Comparison of ENCODE assay signal across 9 cellular contexts in genomic region chr6:89951574-89952360, GRCh38. TPM values are rescaled to one million over a fixed set of nuclear protein-coding genes. Genes with fewer than 3 reads are reported as not detected.
DNase-seq lines count a peak whose midpoint lies in the region; ATAC-seq, FAIRE-seq and TF ChIP-seq lines count a peak whose summit lies in the region.
"Had no signal": no experiment of that assay in that cellular context is flagged by ENCODE, and none has a peak within 500 bp of the region (broad histone marks: within the 10 kb centered on the region; RNA-seq: fewer than 3 reads in every experiment).

No MANE protein-coding gene starts in this region.

- H3K4me1 ChIP-seq in MM.1S (ENCODE audit: low read length), result peaks cover 42% of the 10 kb centered on the region
- H3K4me1 ChIP-seq in K562 (replicated peaks in 1 of 2; ENCODE audit: control insufficient read depth in 2 of 2, insufficient read depth in 2 of 2, low read length in 2 of 2), result peaks cover 0 to 3% of the 10 kb centered on the region in 2 experiments; a peak in 1 of 5 replicates
- no peaks in the 10 kb centered on the region for H3K4me1 ChIP-seq in mesodermal cell (ENCODE audit: control insufficient read depth, insufficient read depth, low read length, poor library complexity, severe bottlenecking)

- POLR2A ChIA-PET in K562 (lab: Yijun Ruan, JAX), result interaction anchor here (0.6 to 1.0 kb wide), 4 partner anchors 14 to 93 kb away, joined by 3 read pairs; no protein-coding TSS in a partner anchor

- H3K27ac ChIP-seq in MM.1S (ENCODE audit: low read length) (peak overlapping the region; percentile 41; the same call in 1 of the 2 replicates), K562 (ENCODE audit: extremely low read depth, low read depth, low read length) (no peak overlapping the region), mesodermal cell (ENCODE audit: low read depth, low read length, severe bottlenecking) (peak overlapping the region; percentile 13)

- no peak overlapping the region for H3K9ac ChIP-seq in MM.1S (ENCODE audit: low read length)
- peak overlapping the region in 1 of 2 experiments; percentile 31; a peak in 1 of 4 replicates for H3K9ac ChIP-seq in K562 (ENCODE audit: insufficient read depth in 1 of 2, low read depth in 2 of 2, low read length in 2 of 2)

- intact Hi-C loops in K562 (cut with micrococcal nuclease), result no loop called here

- H3K9me3 ChIP-seq in MM.1S (replicated peaks; ENCODE audit: insufficient read depth, low read length) (no peaks in the 10 kb centered on the region), K562 (replicated peaks; ENCODE audit: control insufficient read depth, insufficient read depth, low read depth, low read length) (no peaks in the 10 kb centered on the region), mesodermal cell (ENCODE audit: control insufficient read depth, low read length) (no peaks in the 10 kb centered on the region)

- H3K4me2 ChIP-seq in MM.1S (ENCODE audit: low read depth, low read length) (no peak overlapping the region), K562 (ENCODE audit: insufficient read depth, low read length) (no peak overlapping the region)

- CTCF ChIA-PET in K562 (lab: Yijun Ruan, JAX; ENCODE audit: low intra/inter-chr PET ratio), result interaction anchor here (1.1 kb wide), 1 partner anchor 11 kb away, joined by 7 read pairs; no protein-coding TSS in a partner anchor

- no peaks in the 10 kb centered on the region for H3K9me1 ChIP-seq in K562 (ENCODE audit: control insufficient read depth, insufficient read depth, low read length)

- no peak for TF ChIP-seq EP300 in K562 (IDR thresholded peaks at IDR 0.05; ENCODE audit: low read length)

- in situ Hi-C loops in K562 (cut with MboI), result no loop called here

- 27% methylated on average over 19 of the region's 19 CpGs for WGBS in K562 (ENCODE audit: insufficient coverage, low coverage, missing lambda C conversion rate)
- 87 to 88% methylated on average over 15 of the region's 19 CpGs for WGBS in mesodermal cell (ENCODE audit: insufficient coverage in 2 of 2), 2 experiments

- no peak for FAIRE-seq in K562 (lab: Jason Lieb, UNC)
- no peak for FAIRE-seq in GM12891 (lab: Jason Lieb, UNC)
- FAIRE-seq: islet of Langerhans had no signal

- peak in 1 of 2 experiments; percentile 16; a peak in 1 of 4 replicates for TF ChIP-seq RAD21 in K562 (CRISPR knock-in tag; conservative IDR thresholded peaks at IDR 0.05 in 1 of 2, IDR thresholded peaks at IDR 0.05 in 1 of 2)

- no peaks in the 10 kb centered on the region for H3K9me2 ChIP-seq in MM.1S (replicated peaks; ENCODE audit: insufficient read depth, low read length)

- H3F3A ChIP-seq in MM.1S (ENCODE audit: insufficient read depth, low read length), result peaks cover 11% of the 10 kb centered on the region

- peak; percentile 73 for DNase-seq in DMS153 (lab: John Stamatoyannopoulos, UW)
- no peak for DNase-seq in MM.1S
- DNase-seq in K562 (ENCODE audit: extremely low read depth in 1 of 4, low spot score in 3 of 4), result no peak
- no peak for DNase-seq in effector CD8-positive, alpha-beta T cell (lab: John Stamatoyannopoulos, UW)
- no peak for DNase-seq in GM12891 (ENCODE audit: insufficient read length, low spot score)
- DNase-seq in dedifferentiated amniotic fluid mesenchymal stem cell (ENCODE audit: extremely low spot score), result no peak
- no peak for DNase-seq in DMS 273 (lab: John Stamatoyannopoulos, UW; ENCODE audit: unreplicated experiment)

- no peaks in the 10 kb centered on the region for H3K79me2 ChIP-seq in MM.1S (ENCODE audit: low read length)
- no peaks in the 10 kb centered on the region for H3K79me2 ChIP-seq in K562 (ENCODE audit: control insufficient read depth, insufficient read depth, low read length)

- peak; percentile 44 for ATAC-seq in K562

- H2AFZ ChIP-seq in MM.1S (ENCODE audit: low read length) (no peak overlapping the region), K562 (ENCODE audit: low read depth, low read length) (no peak overlapping the region)

- no peak for TF ChIP-seq CTCF in MM.1S (IDR thresholded peaks at IDR 0.05; ENCODE audit: low read length)
- no peak for TF ChIP-seq CTCF in K562 (IDR thresholded peaks at IDR 0.05 in 2 of 3, conservative IDR thresholded peaks at IDR 0.05 in 1 of 3; ENCODE audit: insufficient read depth in 2 of 3, low read depth in 1 of 3, low read length in 3 of 3)

- TF ChIP-seq POLR2A in K562 (conservative IDR thresholded peaks at IDR 0.05) (no peak), GM12891 (IDR thresholded peaks at IDR 0.05; ENCODE audit: low read depth, low read length) (no peak)

- no peaks in the 10 kb centered on the region for H4K20me1 ChIP-seq in MM.1S (ENCODE audit: insufficient read depth, low read length)
- no peaks in the 10 kb centered on the region for H4K20me1 ChIP-seq in K562 (replicated peaks; ENCODE audit: control insufficient read depth, insufficient read depth, low read length)

- H3K27me3 ChIP-seq in MM.1S (replicated peaks; ENCODE audit: insufficient read depth, low read length) (no peaks in the 10 kb centered on the region), K562 (ENCODE audit: control insufficient read depth in 2 of 2, insufficient read depth in 2 of 2, low read length in 2 of 2) (peaks cover 3 to 20% of the 10 kb centered on the region in 2 experiments; a peak in 3 of 5 replicates)

- no peak overlapping the region for H3K4me3 ChIP-seq in MM.1S (ENCODE audit: low read length)
- H3K4me3 ChIP-seq in K562, result no peak overlapping the region
- no peak overlapping the region for H3K4me3 ChIP-seq in mesodermal cell (ENCODE audit: extremely low read depth, insufficient read depth, low read length, poor library complexity, severe bottlenecking)

- BruUV-seq in K562 (replicated peaks; lab: Mats Ljungman, UMichigan), result no TSS peak

- H3K36me3 ChIP-seq in MM.1S (replicated peaks; ENCODE audit: insufficient read depth, low read length) (no peaks in the 10 kb centered on the region), K562 (ENCODE audit: control insufficient read depth, insufficient read depth, low read length) (no peaks in the 10 kb centered on the region), mesodermal cell (ENCODE audit: control insufficient read depth, insufficient read depth, low read length) (peaks cover 15% of the 10 kb centered on the region)

TF ChIP-seq in K562, 482 proteins besides CTCF, POLR2A, EP300 and RAD21 (continues in another document):
- peak; percentile 75 for TF ChIP-seq ZBTB33 (CRISPR knock-in tag; IDR thresholded peaks at IDR 0.05)
- 0 out of 2 replicates have a peak, but pooled peaks have one; percentile 20 for TF ChIP-seq CTBP1 (IDR thresholded peaks at IDR 0.05; ENCODE audit: borderline replicate concordance)

TF ChIP-seq in GM12891, 5 proteins besides CTCF, POLR2A, EP300 and RAD21:
- no peak for TF ChIP-seq PAX5 (IDR thresholded peaks at IDR 0.05; ENCODE audit: insufficient read depth, low read length, severe bottlenecking)
- TF ChIP-seq SPI1 (IDR thresholded peaks at IDR 0.05; ENCODE audit: low read depth, low read length), result no peak
- TF ChIP-seq POU2F2 (IDR thresholded peaks at IDR 0.05; ENCODE audit: low read depth, low read length), result no peak
- no peak for TF ChIP-seq TAF1 (IDR thresholded peaks at IDR 0.05; ENCODE audit: low read depth, low read length)
- TF ChIP-seq POLR2AphosphoS5 (IDR thresholded peaks at IDR 0.05; ENCODE audit: low read depth, low read length), result no peak
TF ChIP-seq in GM12891: peak in this region for 0.

RNA-seq across cellular contexts. Expression of gene GJA10, which starts 57.5 kb away (rescaled TPM):
- total RNA-seq in K562 (2011; cell fraction: chromatin; rRNA removed; ENCODE audit: low replicate concordance), result not detected in 2 replicates
- not detected in 2 replicates for total RNA-seq in K562 (2011; cell fraction: nucleolus; rRNA removed)
- total RNA-seq in K562 (2011; cell fraction: nucleoplasm; rRNA removed), result not detected in 2 replicates
- total RNA-seq in K562 (2014; rRNA removed) (not detected in 2 replicates), K562 (2014; rRNA removed; fragmentation: Illumina TruSeq; extraction: Trizol) (not detected in 2 replicates), K562 (2015; rRNA removed; fragmentation: Illumina TruSeq; extraction: Trizol) (not detected in 2 replicates), K562 (2021) (not detected in 2 replicates)
- polyA plus RNA-seq in K562 (2011; rRNA removed) (not detected in 2 replicates), K562 (2014; fragmentation: Illumina TruSeq; extraction: Trizol) (not detected in 2 replicates), K562 (2014; fragmentation: Nextera tagmentation; extraction: Ambion mirVana) (not detected), K562 (2014; rRNA removed) (not detected in 2 replicates)
- polyA plus RNA-seq in K562 (2011; cell fraction: cytosol; rRNA removed), result not detected in 2 replicates
- not detected in 2 replicates for polyA plus RNA-seq in K562 (2011; cell fraction: nucleus; rRNA removed)
- not detected in 2 replicates for polyA plus RNA-seq in K562 (2012)
- not detected in 2 replicates for polyA minus RNA-seq in K562 (2011; rRNA and poly(A)+ RNA removed)
- not detected in 2 replicates for polyA minus RNA-seq in K562 (2011; cell fraction: cytosol; rRNA and poly(A)+ RNA removed)
- not detected in 2 replicates for polyA minus RNA-seq in K562 (2011; cell fraction: nucleus; rRNA and poly(A)+ RNA removed)
- not detected for polyA plus RNA-seq in mesodermal cell (2013, experiment 1 of 2)
- polyA plus RNA-seq in mesodermal cell (2013, experiment 2 of 2), result not detected
- polyA plus RNA-seq in GM12891 (2012; ENCODE audit: low read depth, missing spikeins), result not detected
